In genomic region chr6:136326038-136326561, GRCh38 we compare ENCODE assay signal across 1 cellular context.
TF ChIP-seq lines count a peak whose summit lies in the region.

No MANE protein-coding gene starts in this region.

TF ChIP-seq in HEK293, 187 proteins besides CTCF, POLR2A, EP300 and RAD21 (continued from another document and continues in another):
- TF ChIP-seq ZSCAN18 (tag by site-specific recombination; IDR thresholded peaks at IDR 0.05) (0 out of 2 replicates have a peak, but pooled peaks have one; percentile 54), GFI1B (tag by site-specific recombination; IDR thresholded peaks at IDR 0.05) (no peak), ZXDB (tag by site-specific recombination; IDR thresholded peaks at IDR 0.05) (no peak), TRIM28 (IDR thresholded peaks at IDR 0.05; ENCODE audit: borderline replicate concordance, low read length) (peak; percentile 73; the same call in 1 of the 2 replicates), ZNF398 (tag by site-specific recombination; IDR thresholded peaks at IDR 0.05) (peak; percentile 29; the same call in 1 of the 2 replicates), SP2 (tag by site-specific recombination; IDR thresholded peaks at IDR 0.05) (no peak), KLF9 (tag by site-specific recombination; IDR thresholded peaks at IDR 0.05; ENCODE audit: low read depth) (no peak), ZNF621 (tag by site-specific recombination; IDR thresholded peaks at IDR 0.05) (no peak), YY1 (tag by site-specific recombination; IDR thresholded peaks at IDR 0.05) (no peak), ZNF423 (tag by site-specific recombination; IDR thresholded peaks at IDR 0.05) (no peak), ZNF692 (tag by site-specific recombination; IDR thresholded peaks at IDR 0.05) (peak; percentile 61), ZSCAN16 (tag by site-specific recombination; IDR thresholded peaks at IDR 0.05) (no peak), GLI2 (tag by site-specific recombination; IDR thresholded peaks at IDR 0.05; ENCODE audit: borderline replicate concordance, low read depth) (no peak), ZBTB6 (tag by site-specific recombination; IDR thresholded peaks at IDR 0.05) (no peak), ZNF561 (tag by site-specific recombination; IDR thresholded peaks at IDR 0.05; ENCODE audit: borderline replicate concordance) (no peak), ZNF747 (tag by site-specific recombination; IDR thresholded peaks at IDR 0.05) (no peak), ZNF169 (tag by site-specific recombination; IDR thresholded peaks at IDR 0.05) (no peak), FEZF1 (tag by site-specific recombination; IDR thresholded peaks at IDR 0.05) (peak; percentile 26; the same call in 1 of the 2 replicates), ZNF184 (tag by site-specific recombination; IDR thresholded peaks at IDR 0.05) (peak; percentile 76), ZNF354C (tag by site-specific recombination; IDR thresholded peaks at IDR 0.05; ENCODE audit: borderline replicate concordance, low read depth) (no peak), GLI4 (tag by site-specific recombination; IDR thresholded peaks at IDR 0.05) (no peak), SP7 (tag by site-specific recombination; IDR thresholded peaks at IDR 0.05) (peak; percentile 83), ZNF560 (tag by site-specific recombination; IDR thresholded peaks at IDR 0.05; ENCODE audit: borderline replicate concordance) (no peak), ZFP41 (tag by site-specific recombination; IDR thresholded peaks at IDR 0.05; ENCODE audit: borderline replicate concordance) (no peak), ZNF548 (tag by site-specific recombination; IDR thresholded peaks at IDR 0.05) (no peak), ZBTB17 (tag by site-specific recombination; IDR thresholded peaks at IDR 0.05) (peak; percentile 66), ZNF654 (tag by site-specific recombination; IDR thresholded peaks at IDR 0.05; ENCODE audit: low read depth) (no peak), ZNF404 (tag by site-specific recombination; IDR thresholded peaks at IDR 0.05) (no peak), ZNF777 (tag by site-specific recombination; IDR thresholded peaks at IDR 0.05; ENCODE audit: borderline replicate concordance) (no peak), ZNF211 (tag by site-specific recombination; IDR thresholded peaks at IDR 0.05; ENCODE audit: low read depth) (no peak), ZNF132 (tag by site-specific recombination; IDR thresholded peaks at IDR 0.05; ENCODE audit: borderline replicate concordance) (no peak), ZFP37 (tag by site-specific recombination; IDR thresholded peaks at IDR 0.05) (no peak), MYNN (tag by site-specific recombination; IDR thresholded peaks at IDR 0.05; ENCODE audit: borderline replicate concordance) (no peak), ZNF341 (tag by site-specific recombination; IDR thresholded peaks at IDR 0.05; ENCODE audit: low read depth) (no peak), ZNF366 (tag by site-specific recombination; conservative IDR thresholded peaks at IDR 0.05) (peak; percentile 79), ZNF214 (tag by site-specific recombination; IDR thresholded peaks at IDR 0.05; ENCODE audit: borderline replicate concordance) (no peak), ZNF23 (tag by site-specific recombination; IDR thresholded peaks at IDR 0.05; ENCODE audit: borderline replicate concordance) (no peak), HOXA7 (CRISPR knock-in tag; IDR thresholded peaks at IDR 0.05; ENCODE audit: borderline replicate concordance) (no peak), ZNF302 (tag by site-specific recombination; IDR thresholded peaks at IDR 0.05; ENCODE audit: low read depth) (no peak), HOXD13 (CRISPR knock-in tag; IDR thresholded peaks at IDR 0.05; ENCODE audit: borderline replicate concordance) (no peak), ZNF239 (tag by site-specific recombination; IDR thresholded peaks at IDR 0.05) (no peak), ZNF530 (tag by site-specific recombination; IDR thresholded peaks at IDR 0.05; ENCODE audit: low read depth) (no peak), ZNF658 (tag by site-specific recombination; IDR thresholded peaks at IDR 0.05) (no peak), ZNF600 (tag by site-specific recombination; IDR thresholded peaks at IDR 0.05) (no peak), ZNF629 (tag by site-specific recombination; IDR thresholded peaks at IDR 0.05) (peak; percentile 98), ZNF624 (tag by site-specific recombination; IDR thresholded peaks at IDR 0.05) (no peak), ZNF37A (tag by site-specific recombination; IDR thresholded peaks at IDR 0.05) (no peak), ZNF76 (tag by site-specific recombination; IDR thresholded peaks at IDR 0.05; ENCODE audit: borderline replicate concordance, low read depth) (peak; percentile 37; the same call in 1 of the 2 replicates), ZNF292 (tag by site-specific recombination; IDR thresholded peaks at IDR 0.05; ENCODE audit: borderline replicate concordance, low read depth) (no peak)
- TF ChIP-seq, protein P1, sequence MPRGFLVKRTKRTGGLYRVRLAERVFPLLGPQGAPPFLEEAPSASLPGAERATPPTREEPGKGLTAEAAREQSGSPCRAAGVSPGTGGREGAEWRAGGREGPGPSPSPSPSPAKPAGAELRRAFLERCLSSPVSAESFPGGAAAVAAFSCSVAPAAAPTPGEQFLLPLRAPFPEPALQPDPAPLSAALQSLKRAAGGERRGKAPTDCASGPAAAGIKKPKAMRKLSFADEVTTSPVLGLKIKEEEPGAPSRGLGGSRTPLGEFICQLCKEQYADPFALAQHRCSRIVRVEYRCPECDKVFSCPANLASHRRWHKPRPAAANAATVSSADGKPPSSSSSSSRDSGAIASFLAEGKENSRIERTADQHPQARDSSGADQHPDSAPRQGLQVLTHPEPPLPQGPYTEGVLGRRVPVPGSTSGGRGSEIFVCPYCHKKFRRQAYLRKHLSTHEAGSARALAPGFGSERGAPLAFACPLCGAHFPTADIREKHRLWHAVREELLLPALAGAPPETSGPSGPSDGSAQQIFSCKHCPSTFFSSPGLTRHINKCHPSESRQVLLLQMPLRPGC (tag by site-specific recombination; IDR thresholded peaks at IDR 0.05): peak; percentile 71
- TF ChIP-seq, protein P2, sequence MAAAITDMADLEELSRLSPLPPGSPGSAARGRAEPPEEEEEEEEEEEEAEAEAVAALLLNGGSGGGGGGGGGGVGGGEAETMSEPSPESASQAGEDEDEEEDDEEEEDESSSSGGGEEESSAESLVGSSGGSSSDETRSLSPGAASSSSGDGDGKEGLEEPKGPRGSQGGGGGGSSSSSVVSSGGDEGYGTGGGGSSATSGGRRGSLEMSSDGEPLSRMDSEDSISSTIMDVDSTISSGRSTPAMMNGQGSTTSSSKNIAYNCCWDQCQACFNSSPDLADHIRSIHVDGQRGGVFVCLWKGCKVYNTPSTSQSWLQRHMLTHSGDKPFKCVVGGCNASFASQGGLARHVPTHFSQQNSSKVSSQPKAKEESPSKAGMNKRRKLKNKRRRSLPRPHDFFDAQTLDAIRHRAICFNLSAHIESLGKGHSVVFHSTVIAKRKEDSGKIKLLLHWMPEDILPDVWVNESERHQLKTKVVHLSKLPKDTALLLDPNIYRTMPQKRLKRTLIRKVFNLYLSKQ (tag by site-specific recombination; IDR thresholded peaks at IDR 0.05; ENCODE audit: borderline replicate concordance): no peak
- TF ChIP-seq, protein P3, sequence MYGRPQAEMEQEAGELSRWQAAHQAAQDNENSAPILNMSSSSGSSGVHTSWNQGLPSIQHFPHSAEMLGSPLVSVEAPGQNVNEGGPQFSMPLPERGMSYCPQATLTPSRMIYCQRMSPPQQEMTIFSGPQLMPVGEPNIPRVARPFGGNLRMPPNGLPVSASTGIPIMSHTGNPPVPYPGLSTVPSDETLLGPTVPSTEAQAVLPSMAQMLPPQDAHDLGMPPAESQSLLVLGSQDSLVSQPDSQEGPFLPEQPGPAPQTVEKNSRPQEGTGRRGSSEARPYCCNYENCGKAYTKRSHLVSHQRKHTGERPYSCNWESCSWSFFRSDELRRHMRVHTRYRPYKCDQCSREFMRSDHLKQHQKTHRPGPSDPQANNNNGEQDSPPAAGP (tag by site-specific recombination; IDR thresholded peaks at IDR 0.05): 0 out of 2 replicates have a peak, but pooled peaks have one; percentile 48
- TF ChIP-seq, protein P4, sequence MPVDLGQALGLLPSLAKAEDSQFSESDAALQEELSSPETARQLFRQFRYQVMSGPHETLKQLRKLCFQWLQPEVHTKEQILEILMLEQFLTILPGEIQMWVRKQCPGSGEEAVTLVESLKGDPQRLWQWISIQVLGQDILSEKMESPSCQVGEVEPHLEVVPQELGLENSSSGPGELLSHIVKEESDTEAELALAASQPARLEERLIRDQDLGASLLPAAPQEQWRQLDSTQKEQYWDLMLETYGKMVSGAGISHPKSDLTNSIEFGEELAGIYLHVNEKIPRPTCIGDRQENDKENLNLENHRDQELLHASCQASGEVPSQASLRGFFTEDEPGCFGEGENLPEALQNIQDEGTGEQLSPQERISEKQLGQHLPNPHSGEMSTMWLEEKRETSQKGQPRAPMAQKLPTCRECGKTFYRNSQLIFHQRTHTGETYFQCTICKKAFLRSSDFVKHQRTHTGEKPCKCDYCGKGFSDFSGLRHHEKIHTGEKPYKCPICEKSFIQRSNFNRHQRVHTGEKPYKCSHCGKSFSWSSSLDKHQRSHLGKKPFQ (tag by site-specific recombination; IDR thresholded peaks at IDR 0.05): no peak
- TF ChIP-seq, protein P5, sequence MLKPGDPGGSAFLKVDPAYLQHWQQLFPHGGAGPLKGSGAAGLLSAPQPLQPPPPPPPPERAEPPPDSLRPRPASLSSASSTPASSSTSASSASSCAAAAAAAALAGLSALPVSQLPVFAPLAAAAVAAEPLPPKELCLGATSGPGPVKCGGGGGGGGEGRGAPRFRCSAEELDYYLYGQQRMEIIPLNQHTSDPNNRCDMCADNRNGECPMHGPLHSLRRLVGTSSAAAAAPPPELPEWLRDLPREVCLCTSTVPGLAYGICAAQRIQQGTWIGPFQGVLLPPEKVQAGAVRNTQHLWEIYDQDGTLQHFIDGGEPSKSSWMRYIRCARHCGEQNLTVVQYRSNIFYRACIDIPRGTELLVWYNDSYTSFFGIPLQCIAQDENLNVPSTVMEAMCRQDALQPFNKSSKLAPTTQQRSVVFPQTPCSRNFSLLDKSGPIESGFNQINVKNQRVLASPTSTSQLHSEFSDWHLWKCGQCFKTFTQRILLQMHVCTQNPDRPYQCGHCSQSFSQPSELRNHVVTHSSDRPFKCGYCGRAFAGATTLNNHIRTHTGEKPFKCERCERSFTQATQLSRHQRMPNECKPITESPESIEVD (tag by site-specific recombination; IDR thresholded peaks at IDR 0.05): no peak
- TF ChIP-seq, protein P6, sequence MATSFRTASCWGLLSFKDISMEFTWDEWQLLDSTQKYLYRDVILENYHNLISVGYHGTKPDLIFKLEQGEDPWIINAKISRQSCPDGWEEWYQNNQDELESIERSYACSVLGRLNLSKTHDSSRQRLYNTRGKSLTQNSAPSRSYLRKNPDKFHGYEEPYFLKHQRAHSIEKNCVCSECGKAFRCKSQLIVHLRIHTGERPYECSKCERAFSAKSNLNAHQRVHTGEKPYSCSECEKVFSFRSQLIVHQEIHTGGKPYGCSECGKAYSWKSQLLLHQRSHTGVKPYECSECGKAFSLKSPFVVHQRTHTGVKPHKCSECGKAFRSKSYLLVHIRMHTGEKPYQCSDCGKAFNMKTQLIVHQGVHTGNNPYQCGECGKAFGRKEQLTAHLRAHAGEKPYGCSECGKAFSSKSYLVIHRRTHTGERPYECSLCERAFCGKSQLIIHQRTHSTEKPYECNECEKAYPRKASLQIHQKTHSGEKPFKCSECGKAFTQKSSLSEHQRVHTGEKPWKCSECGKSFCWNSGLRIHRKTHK (tag by site-specific recombination; IDR thresholded peaks at IDR 0.05): no peak
